Comparison of ENCODE assay signal across 9 cellular contexts in the genomic region with DNA sequence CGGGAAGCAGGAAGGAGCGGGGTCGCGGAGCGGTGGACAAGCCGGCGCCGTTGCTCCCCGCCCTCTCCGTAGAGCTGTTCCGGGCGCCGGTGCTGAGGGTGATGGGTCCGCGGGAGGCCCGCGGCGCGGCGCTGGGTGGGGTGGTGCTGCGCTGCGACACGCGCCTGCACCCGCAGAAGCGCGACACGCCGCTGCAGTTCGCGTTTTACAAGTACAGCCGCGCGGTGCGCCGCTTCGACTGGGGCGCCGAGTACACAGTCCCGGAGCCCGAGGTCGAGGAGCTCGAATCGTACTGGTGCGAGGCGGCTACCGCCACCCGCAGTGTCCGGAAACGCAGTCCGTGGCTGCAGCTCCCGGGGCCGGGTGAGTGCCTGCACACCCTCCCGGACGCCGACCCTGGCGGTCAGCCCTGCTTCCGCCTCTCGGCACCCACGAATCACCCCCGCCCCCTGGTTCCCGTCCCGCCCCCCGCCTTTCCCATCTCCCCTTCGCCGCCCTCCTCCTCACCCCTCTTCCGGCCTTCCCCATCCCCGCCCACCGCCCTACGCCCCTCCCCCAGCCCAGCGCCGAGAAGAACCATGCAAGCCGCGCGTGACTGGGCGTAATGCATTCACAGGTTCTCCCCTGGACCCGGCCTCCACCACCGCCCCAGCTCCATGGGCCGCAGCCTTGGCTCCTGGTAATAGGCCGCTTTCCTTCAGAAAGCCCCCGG. TPM values are rescaled to one million over a fixed set of nuclear protein-coding genes. Genes with fewer than 3 reads are reported as not detected.
A peak's percentile ranks its signal among the peaks of the same experiment; 100 is the strongest.
DNase-seq lines count a peak whose midpoint lies in the region; ATAC-seq, FAIRE-seq and TF ChIP-seq lines count a peak whose summit lies in the region.
"Had no signal": no experiment of that assay in that cellular context is flagged by ENCODE, and none has a peak within 500 bp of the region (broad histone marks: within the 10 kb centered on the region; RNA-seq: fewer than 3 reads in every experiment).

No MANE protein-coding gene starts in this region.

- H3K4me3 ChIP-seq in RWPE2 (ENCODE audit: severe bottlenecking) (peak overlapping the region; percentile 86), neuron (ENCODE audit: low read length) (peak overlapping the region; percentile 82)

- no peaks in the 10 kb centered on the region for H3K36me3 ChIP-seq in RWPE2 (ENCODE audit: low read depth)
- H3K36me3 ChIP-seq in neuron (ENCODE audit: insufficient read depth, low read length): no peaks in the 10 kb centered on the region

- peaks cover 67% of the 10 kb centered on the region for H3K4me1 Mint-ChIP-seq in Calu3 (ENCODE audit: low read depth, unreplicated experiment)

- DNase-seq in Calu3 (peak; percentile 89), HT1080 (ENCODE audit: low read depth) (peak; percentile 71), RWPE2 (ENCODE audit: low spot score) (peak; percentile 88), frontal cortex (ENCODE audit: low spot score in 2 of 2) (peak; percentile 73)
- peak; percentile 60 for DNase-seq in activated naive CD4-positive, alpha-beta T cell treated with Interleukin-2 at 50 U/mL for 16 hours

- no peaks in the 10 kb centered on the region for H3K9me3 Mint-ChIP-seq in Calu3 (ENCODE audit: low read depth, unreplicated experiment)

- intact Hi-C loops in Calu3 (cut with micrococcal nuclease; ENCODE audit: unreplicated experiment): no loop called here

- peak; percentile 40 for ATAC-seq in GM19468 (IDR thresholded peaks at IDR 0.05; ENCODE audit: extremely low read depth, unreplicated experiment)
- ATAC-seq in RWPE2 (ENCODE audit: low read depth): peak; percentile 66

- FAIRE-seq in frontal cortex (lab: Jason Lieb, UNC): no peak

- H3K4me3 Mint-ChIP-seq in Calu3 (ENCODE audit: low read depth, unreplicated experiment): peak overlapping the region; percentile 80

- H3K27me3 Mint-ChIP-seq in Calu3 (ENCODE audit: unreplicated experiment): no peaks in the 10 kb centered on the region

- peak overlapping the region; percentile 21 for H3K27ac Mint-ChIP-seq in Calu3 (ENCODE audit: unreplicated experiment)

- no peaks in the 10 kb centered on the region for H3K9me3 ChIP-seq in RWPE2 (ENCODE audit: severe bottlenecking)
- H3K9me3 ChIP-seq in neuron (ENCODE audit: low read length): no peaks in the 10 kb centered on the region

- peak overlapping the region; percentile 92 for H3K27ac ChIP-seq in RWPE2 (ENCODE audit: poor library complexity, severe bottlenecking)
- peak overlapping the region; percentile 74 for H3K27ac ChIP-seq in temporal lobe (ENCODE audit: low read depth, low read length)

- H3K4me1 ChIP-seq in RWPE2 (ENCODE audit: insufficient read depth, poor library complexity, severe bottlenecking) (peaks cover 25% of the 10 kb centered on the region), neuron (ENCODE audit: insufficient read depth, low read length) (peaks cover 5% of the 10 kb centered on the region)

- H2AFZ ChIP-seq in neuron (ENCODE audit: low read depth, low read length): peak overlapping the region; percentile 87

- CTCF ChIA-PET in Calu3 (lab: Charles Lee): interaction anchor here (0.5 to 1.7 kb wide), 6 partner anchors 10 to 25 kb away, joined by 3 to 8 read pairs (median 4); no protein-coding TSS in a partner anchor

- no peaks in the 10 kb centered on the region for H3K27me3 ChIP-seq in RWPE2 (ENCODE audit: insufficient read depth, poor library complexity, severe bottlenecking)
- peaks cover 39% of the 10 kb centered on the region for H3K27me3 ChIP-seq in neuron (ENCODE audit: insufficient read depth, low read length)

- TF ChIP-seq CTCF in Calu3 (IDR thresholded peaks at IDR 0.05; ENCODE audit: unreplicated experiment) (no peak), RWPE2 (IDR thresholded peaks at IDR 0.05; ENCODE audit: poor library complexity, severe bottlenecking) (no peak)

- TSS peak; percentile 75 for BruUV-seq in Calu3 (replicated peaks; lab: Mats Ljungman, UMichigan)

- H3K36me3 Mint-ChIP-seq in Calu3 (ENCODE audit: insufficient read depth, unreplicated experiment): peaks cover 33% of the 10 kb centered on the region

RNA-seq across cellular contexts. Expression of gene FCRLB, which starts 5.4 kb away (rescaled TPM):
- total RNA-seq in Calu3 (2022) (1.8 and 1.9 TPM in 2 replicates), frontal cortex (1.2 TPM), temporal lobe (0.74 TPM)
- total RNA-seq in HT1080 (2014; rRNA removed; shearing (Covaris generic)): 15.4 and 17.0 TPM in 2 replicates
- polyA plus RNA-seq in HT1080 (2015; cell fraction: cytosol; rRNA removed): 14.8 and 17.3 TPM in 2 replicates
- 18.3 and 21.5 TPM in 2 replicates for polyA plus RNA-seq in HT1080 (2015; cell fraction: nucleus; rRNA removed)

RNA-seq across cellular contexts. Expression of gene FCRLA, which starts 19.8 kb away (rescaled TPM):
- not detected in 2 replicates for total RNA-seq in Calu3 (2022)
- 0.84 and 1.5 TPM in 2 replicates for total RNA-seq in HT1080 (2014; rRNA removed; shearing (Covaris generic))
- polyA plus RNA-seq in HT1080 (2015; cell fraction: cytosol; rRNA removed): 1.7 and 2.4 TPM in 2 replicates
- polyA plus RNA-seq in HT1080 (2015; cell fraction: nucleus; rRNA removed): 1.5 and 1.6 TPM in 2 replicates
- not detected for total RNA-seq in frontal cortex
- 0.49 TPM for total RNA-seq in temporal lobe
- total RNA-seq: pulmonary artery endothelial cell had no signal

RNA-seq across cellular contexts. Expression of gene DUSP12, which starts 22.8 kb away (rescaled TPM):
- total RNA-seq in Calu3 (2022): 34.4 and 38.3 TPM in 2 replicates
- 50.0 and 61.1 TPM in 2 replicates for total RNA-seq in HT1080 (2014; rRNA removed; shearing (Covaris generic))
- polyA plus RNA-seq in HT1080 (2015; cell fraction: cytosol; rRNA removed): 36.6 and 40.8 TPM in 2 replicates
- 31.9 and 37.0 TPM in 2 replicates for polyA plus RNA-seq in HT1080 (2015; cell fraction: nucleus; rRNA removed)
- total RNA-seq in frontal cortex: 58.7 TPM
- total RNA-seq in temporal lobe: 47.7 TPM

RNA-seq across cellular contexts. Expression of gene ATF6, which starts 39.3 kb away (rescaled TPM):
- total RNA-seq in Calu3 (2022) (35.3 and 36.5 TPM in 2 replicates), frontal cortex (25.3 TPM), temporal lobe (23.4 TPM)
- total RNA-seq in HT1080 (2014; rRNA removed; shearing (Covaris generic)): 16.4 and 20.5 TPM in 2 replicates
- 22.4 and 26.0 TPM in 2 replicates for polyA plus RNA-seq in HT1080 (2015; cell fraction: cytosol; rRNA removed)
- polyA plus RNA-seq in HT1080 (2015; cell fraction: nucleus; rRNA removed): 46.0 and 48.3 TPM in 2 replicates

Comparison
In these comparisons a context has a peak if more than half of its experiments do, and no peak if none do; other contexts are left out.
1. Peak in every context shown above with its lines: DNase-seq, ATAC-seq, H3K4me3 ChIP-seq and H3K27ac ChIP-seq.